ENCODE assay signal across 14 cellular contexts in the genomic region with DNA sequence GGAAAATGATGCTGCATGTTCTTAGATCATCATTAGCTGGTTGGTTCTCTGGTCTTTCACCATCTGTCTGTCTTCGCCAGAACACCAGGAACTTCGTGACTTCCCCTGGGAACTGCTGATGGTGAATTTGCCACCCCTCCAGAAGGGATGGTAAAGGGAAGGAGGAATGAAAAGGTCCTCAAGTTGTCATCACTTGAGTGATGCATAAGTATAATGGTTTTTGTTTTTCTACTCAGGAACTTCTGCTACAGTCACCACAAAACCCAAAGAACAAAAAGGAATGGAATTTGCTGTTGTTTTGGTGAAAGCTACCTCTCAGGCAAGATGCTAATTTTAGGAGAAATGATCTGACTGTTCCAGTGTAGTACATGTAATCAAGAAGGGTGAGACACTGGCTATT.
DNase-seq lines count a peak whose midpoint lies in the region; ATAC-seq and TF ChIP-seq lines count a peak whose summit lies in the region.
"Had no signal": no experiment of that assay in that cellular context is flagged by ENCODE, and none has a peak within 500 bp of the region (broad histone marks: within the 10 kb centered on the region; RNA-seq: fewer than 3 reads in every experiment).

No MANE protein-coding gene starts in this region.

- TF ChIP-seq CTCF in SK-N-SH (IDR thresholded peaks at IDR 0.05), result no peak

- peaks cover 4% of the 10 kb centered on the region in 2 experiments; a peak in 1 of 4 replicates for H3K4me1 ChIP-seq in SK-N-SH (ENCODE audit: control insufficient read depth in 1 of 2, insufficient read depth in 2 of 2, low read depth in 1 of 2, low read length in 1 of 2)
- H3K4me1 ChIP-seq: Caco-2, HAP-1 had no signal

- WGBS in SK-N-SH (ENCODE audit: low lambda C conversion rate), result 73% methylated on average over 2 of the region's 2 CpGs

- DNase-seq in DMS 273 (lab: John Stamatoyannopoulos, UW; ENCODE audit: unreplicated experiment) (peak; percentile 66), NCI-H2171 treated with DMSO at 0.1 percent for 48 hours (lab: John Stamatoyannopoulos, UW) (peak; percentile 68), SK-N-SH (no peak), DMS114 treated with DMSO at 0.1 percent for 48 hours (lab: John Stamatoyannopoulos, UW; ENCODE audit: unreplicated experiment) (no peak), sciatic nerve (ENCODE audit: low spot score) (no peak), COR-L47 (lab: John Stamatoyannopoulos, UW) (no peak)
- DNase-seq: Caco-2; CD8-positive, alpha-beta T cell; DMS79; IMR-90 had no signal

- no peak for ATAC-seq in sciatic nerve
- ATAC-seq: CD8-positive, alpha-beta T cell; GM12878; GM23338 had no signal

- no peak overlapping the region for H3K4me2 ChIP-seq in SK-N-SH
- H3K4me2 ChIP-seq: GM23338 had no signal

- no peak for TF ChIP-seq EP300 in SK-N-SH (IDR thresholded peaks at IDR 0.05; ENCODE audit: borderline replicate concordance in 1 of 2, low read depth in 1 of 2, low read length in 1 of 2)

- no peak overlapping the region for H2AFZ ChIP-seq in SK-N-SH (ENCODE audit: low read depth)
- H2AFZ ChIP-seq: GM23338 had no signal

- intact Hi-C loops in sciatic nerve (cut with DNase I), result no loop called here

- CTCF ChIA-PET in SK-N-SH (lab: Yijun Ruan, JAX), result no interaction called here

- H3K9me2 ChIP-seq in SK-N-SH, result no peaks in the 10 kb centered on the region

- H4K20me1 ChIP-seq in SK-N-SH (ENCODE audit: insufficient read depth), result no peaks in the 10 kb centered on the region

- no peaks in the 10 kb centered on the region for H3K36me3 ChIP-seq in SK-N-SH (replicated peaks in 1 of 2; ENCODE audit: control insufficient read depth in 1 of 2, insufficient read depth in 2 of 2, low read length in 1 of 2)
- H3K36me3 ChIP-seq: HAP-1 had no signal

- H3K27me3 ChIP-seq in SK-N-SH (ENCODE audit: insufficient read depth), result no peaks in the 10 kb centered on the region

- peak overlapping the region; percentile 34 for H3K27ac ChIP-seq in cingulate gyrus (ENCODE audit: low read depth, low read length)
- H3K27ac ChIP-seq in SK-N-SH (ENCODE audit: low read depth in 2 of 2, low read length in 1 of 2), result no peak overlapping the region

- H3K9me3 ChIP-seq in SK-N-SH, result no peaks in the 10 kb centered on the region
- H3K9me3 ChIP-seq: Caco-2, HAP-1 had no signal

- no peak overlapping the region for H3K4me3 ChIP-seq in SK-N-SH (ENCODE audit: low read depth in 2 of 2, low read length in 1 of 2)
- H3K4me3 ChIP-seq: GM12878, GM23338, HAP-1 had no signal

- H3K79me2 ChIP-seq in SK-N-SH (ENCODE audit: insufficient read depth), result no peaks in the 10 kb centered on the region

- no peak overlapping the region for H3K9ac ChIP-seq in SK-N-SH

- TF ChIP-seq RAD21 in SK-N-SH (IDR thresholded peaks at IDR 0.05; ENCODE audit: low read length), result no peak

- no peaks in the 10 kb centered on the region for H3F3A ChIP-seq in SK-N-SH (replicated peaks; ENCODE audit: insufficient read depth)

- POLR2A ChIA-PET in SK-N-SH (lab: Yijun Ruan, JAX), result no interaction called here

TF ChIP-seq in SK-N-SH, 30 proteins besides CTCF, POLR2A, EP300 and RAD21:
- TF ChIP-seq PBX3 (IDR thresholded peaks at IDR 0.05) (no peak), SIN3A (IDR thresholded peaks at IDR 0.05; ENCODE audit: borderline replicate concordance, low read depth, low read length) (no peak), RXRA (IDR thresholded peaks at IDR 0.05; ENCODE audit: borderline replicate concordance, low read depth) (no peak), FOSL2 (IDR thresholded peaks at IDR 0.05; ENCODE audit: borderline replicate concordance, low read depth) (no peak)
TF ChIP-seq in SK-N-SH: peak in this region for 0.

Comparison
In these comparisons a context has a peak if more than half of its experiments do, and no peak if none do; other contexts are left out.
1. DNase-seq: peak in DMS 273 (single experiment) and NCI-H2171 treated with DMSO at 0.1 percent for 48 hours (single experiment); none in SK-N-SH (single experiment), DMS114 treated with DMSO at 0.1 percent for 48 hours (single experiment), sciatic nerve (single experiment) and COR-L47 (single experiment).